9 cellular contexts compared by ENCODE assay signal in genomic region chr5:126846344-126846743, GRCh38.
DNase-seq lines count a peak whose midpoint lies in the region; ATAC-seq and TF ChIP-seq lines count a peak whose summit lies in the region.
"Had no signal": no experiment of that assay in that cellular context is flagged by ENCODE, and none has a peak within 500 bp of the region (broad histone marks: within the 10 kb centered on the region; RNA-seq: fewer than 3 reads in every experiment).

No MANE protein-coding gene starts in this region.

- DNase-seq in activated CD8-positive, alpha-beta memory T cell treated with anti-CD3 and anti-CD28 coated beads, Interleukin-2, amount 10 ng/mL, durations not matched to agents 7 days and 5 days, result no peak
- DNase-seq in activated CD8-positive, alpha-beta memory T cell treated with anti-CD3 and anti-CD28 coated beads, Interleukin-2, amount 50 U/mL, for 48 hours, result no peak
- DNase-seq in T-helper 17 cell, result no peak
- DNase-seq in glutamatergic neuron, result no peak
- no peak for DNase-seq in thoracic aorta (ENCODE audit: low spot score)
- no peak for DNase-seq in SKM-1 (lab: John Stamatoyannopoulos, UW; ENCODE audit: unreplicated experiment)

- peaks cover 3 to 33% of the 10 kb centered on the region in 2 donors for H3K4me1 ChIP-seq in thoracic aorta (ENCODE audit: control insufficient read depth in 1 of 2, low read depth in 2 of 2)

- CTCF ChIA-PET in activated CD8-positive, alpha-beta memory T cell treated with anti-CD3 and anti-CD28 coated beads, Interleukin-2, amount 10 ng/mL, durations not matched to agents 7 days and 5 days (lab: Charles Lee), result no interaction called here

- H3K9me3 ChIP-seq in T-helper 17 cell (ENCODE audit: control insufficient read depth, low read length, poor library complexity, severe bottlenecking) (no peaks in the 10 kb centered on the region), thoracic aorta (no peaks in the 10 kb centered on the region)
- H3K9me3 ChIP-seq: upper lobe of left lung had no signal

- H3K4me3 ChIP-seq in thoracic aorta, result peak overlapping the region; percentile 3

- peaks cover 35% of the 10 kb centered on the region for H3K4me1 Mint-ChIP-seq in activated CD8-positive, alpha-beta memory T cell treated with anti-CD3 and anti-CD28 coated beads, Interleukin-2, amount 10 ng/mL, durations not matched to agents 7 days and 5 days
- H3K4me1 Mint-ChIP-seq in T-helper 17 cell, result peaks cover 14% of the 10 kb centered on the region
- peaks cover 42% of the 10 kb centered on the region for H3K4me1 Mint-ChIP-seq in glutamatergic neuron (ENCODE audit: low read depth, unreplicated experiment)

- no peak for ATAC-seq in activated CD8-positive, alpha-beta memory T cell treated with anti-CD3 and anti-CD28 coated beads, Interleukin-2, amount 10 ng/mL, durations not matched to agents 7 days and 5 days
- ATAC-seq in T-helper 17 cell (no peak), thoracic aorta (ENCODE audit: insufficient number of reproducible peaks, low FRiP score, low read depth) (no peak), HG03457 (IDR thresholded peaks at IDR 0.05; ENCODE audit: unreplicated experiment) (no peak), GM21360 (IDR thresholded peaks at IDR 0.05; ENCODE audit: unreplicated experiment) (no peak)

- no peaks in the 10 kb centered on the region for H3K27me3 ChIP-seq in thoracic aorta (replicated peaks; ENCODE audit: insufficient read depth)
- H3K27me3 ChIP-seq: upper lobe of left lung had no signal

- H3K27ac Mint-ChIP-seq in activated CD8-positive, alpha-beta memory T cell treated with anti-CD3 and anti-CD28 coated beads, Interleukin-2, amount 10 ng/mL, durations not matched to agents 7 days and 5 days, result peak overlapping the region; percentile 33
- H3K27ac Mint-ChIP-seq in T-helper 17 cell (peak overlapping the region; percentile 87), glutamatergic neuron (ENCODE audit: unreplicated experiment) (peak overlapping the region; percentile 80)

- H3K9me3 Mint-ChIP-seq in activated CD8-positive, alpha-beta memory T cell treated with anti-CD3 and anti-CD28 coated beads, Interleukin-2, amount 10 ng/mL, durations not matched to agents 7 days and 5 days (ENCODE audit: low read depth), result no peaks in the 10 kb centered on the region
- H3K9me3 Mint-ChIP-seq in glutamatergic neuron (ENCODE audit: unreplicated experiment), result peaks cover 7% of the 10 kb centered on the region

- H3K36me3 ChIP-seq in thoracic aorta, result no peaks in the 10 kb centered on the region
- H3K36me3 ChIP-seq: upper lobe of left lung had no signal

- peaks cover 8% of the 10 kb centered on the region for H3K36me3 Mint-ChIP-seq in activated CD8-positive, alpha-beta memory T cell treated with anti-CD3 and anti-CD28 coated beads, Interleukin-2, amount 10 ng/mL, durations not matched to agents 7 days and 5 days
- peaks cover 2% of the 10 kb centered on the region for H3K36me3 Mint-ChIP-seq in T-helper 17 cell (ENCODE audit: low read depth)
- H3K36me3 Mint-ChIP-seq in glutamatergic neuron (ENCODE audit: unreplicated experiment), result no peaks in the 10 kb centered on the region

- TF ChIP-seq CTCF in glutamatergic neuron (IDR thresholded peaks at IDR 0.05; ENCODE audit: partially characterized antibody, unreplicated experiment), result no peak
- no peak for TF ChIP-seq CTCF in thoracic aorta (IDR thresholded peaks at IDR 0.05)

- H3K27me3 Mint-ChIP-seq in activated CD8-positive, alpha-beta memory T cell treated with anti-CD3 and anti-CD28 coated beads, Interleukin-2, amount 10 ng/mL, durations not matched to agents 7 days and 5 days, result no peaks in the 10 kb centered on the region
- H3K27me3 Mint-ChIP-seq in T-helper 17 cell (no peaks in the 10 kb centered on the region), glutamatergic neuron (ENCODE audit: unreplicated experiment) (peaks cover 4% of the 10 kb centered on the region)

- H3K27ac ChIP-seq in thoracic aorta, result no peak overlapping the region

- H3K4me3 Mint-ChIP-seq in activated CD8-positive, alpha-beta memory T cell treated with anti-CD3 and anti-CD28 coated beads, Interleukin-2, amount 10 ng/mL, durations not matched to agents 7 days and 5 days, result no peak overlapping the region
- H3K4me3 Mint-ChIP-seq in T-helper 17 cell (no peak overlapping the region), glutamatergic neuron (ENCODE audit: unreplicated experiment) (no peak overlapping the region)

Comparison
In these comparisons a context has a peak if more than half of its experiments do, and no peak if none do; other contexts are left out.
1. H3K27ac Mint-ChIP-seq: peak in every context shown above with its lines; median percentile 87 in T-helper 17 cell; 80 in glutamatergic neuron; 33 in activated CD8-positive, alpha-beta memory T cell treated with anti-CD3 and anti-CD28 coated beads, Interleukin-2, amount 10 ng/mL, durations not matched to agents 7 days and 5 days.